Comparison of ENCODE assay signal across 13 cellular contexts in genomic region chr20:50911716-50912115, GRCh38. TPM values are rescaled to one million over a fixed set of nuclear protein-coding genes. Genes with fewer than 3 reads are reported as not detected.
DNase-seq lines count a peak whose midpoint lies in the region; ATAC-seq and TF ChIP-seq lines count a peak whose summit lies in the region.
"Had no signal": no experiment of that assay in that cellular context is flagged by ENCODE, and none has a peak within 500 bp of the region (broad histone marks: within the 10 kb centered on the region; RNA-seq: fewer than 3 reads in every experiment).

No MANE protein-coding gene starts in this region.

- no peak overlapping the region for H3K18ac ChIP-seq in mesenchymal stem cell (ENCODE audit: low read depth in 1 of 2, low read length in 2 of 2)

- no peaks in the 10 kb centered on the region for H3K79me1 ChIP-seq in mesenchymal stem cell (replicated peaks; ENCODE audit: low read length, poor library complexity, severe bottlenecking)

- no peaks in the 10 kb centered on the region for H3K9me3 ChIP-seq in mesenchymal stem cell (ENCODE audit: control insufficient read depth, low read length)

- peak overlapping the region; percentile 43 for H3K27ac Mint-ChIP-seq in T-helper 1 cell treated with Interleukin-12 subunit alpha and Interleukin-12 subunit beta and Interleukin-4 antibody, amounts not matched to agents 30 μg/mL and 1 μg/mL, for 36 hours
- peak overlapping the region; percentile 89 for H3K27ac Mint-ChIP-seq in WTC11
- H3K27ac Mint-ChIP-seq: activated CD4-positive, alpha-beta T cell treated with anti-CD3 and anti-CD28 coated beads, Interleukin-2, amount 10 ng/mL, durations not matched to agents 7 days and 5 days had no signal

- no peak overlapping the region for H3K14ac ChIP-seq in mesenchymal stem cell (ENCODE audit: low read length in 2 of 2)

- H3K9ac ChIP-seq in mesenchymal stem cell (ENCODE audit: low read length), result no peak overlapping the region

- no peak overlapping the region for H2BK120ac ChIP-seq in mesenchymal stem cell (ENCODE audit: low read depth, low read length)

- H3K4me3 ChIP-seq in mesenchymal stem cell (ENCODE audit: insufficient read depth in 1 of 2, low read depth in 1 of 2, low read length in 2 of 2), result peak overlapping the region in 1 of 2 experiments; percentile 30

- H3K4ac ChIP-seq in mesenchymal stem cell (ENCODE audit: low read depth in 1 of 2, low read length in 2 of 2), result no peak overlapping the region

- CTCF ChIA-PET in WTC11 (lab: Charles Lee), result interaction anchor here (0.8 to 1.5 kb wide), 6 partner anchors 12 to 162 kb away, joined by 3 to 6 read pairs (median 3); partner anchors contain the start of genes ADNP and BCAS4

- 97% methylated on average over 1 of the region's 1 CpG for WGBS in mesenchymal stem cell

- H2BK15ac ChIP-seq in mesenchymal stem cell (ENCODE audit: low read depth, poor library complexity, severe bottlenecking), result no peak overlapping the region

- H3K23ac ChIP-seq in mesenchymal stem cell (ENCODE audit: low read length in 2 of 2), result no peak overlapping the region

- no peak overlapping the region for H3K4me3 Mint-ChIP-seq in T-helper 1 cell treated with Interleukin-12 subunit alpha and Interleukin-12 subunit beta and Interleukin-4 antibody, amounts not matched to agents 30 μg/mL and 1 μg/mL, for 36 hours
- H3K4me3 Mint-ChIP-seq in WTC11, result no peak overlapping the region
- H3K4me3 Mint-ChIP-seq: activated CD4-positive, alpha-beta T cell treated with anti-CD3 and anti-CD28 coated beads, Interleukin-2, amount 10 ng/mL, durations not matched to agents 7 days and 5 days had no signal

- no peaks in the 10 kb centered on the region for H3K27me3 ChIP-seq in mesenchymal stem cell (ENCODE audit: control insufficient read depth in 1 of 2, insufficient read depth in 1 of 2, low read length in 2 of 2)

- peak; percentile 52 for ATAC-seq in HG02759 (IDR thresholded peaks at IDR 0.05; ENCODE audit: unreplicated experiment)
- no peak for ATAC-seq in WTC11
- ATAC-seq in omental fat pad (ENCODE audit: low FRiP score), result peak; percentile 20
- ATAC-seq: sciatic nerve had no signal

- no peak for TF ChIP-seq CTCF in WTC11 (IDR thresholded peaks at IDR 0.05)
- TF ChIP-seq CTCF in omental fat pad (IDR thresholded peaks at IDR 0.05), result no peak

- no peaks in the 10 kb centered on the region for H3K27me3 Mint-ChIP-seq in T-helper 1 cell treated with Interleukin-12 subunit alpha and Interleukin-12 subunit beta and Interleukin-4 antibody, amounts not matched to agents 30 μg/mL and 1 μg/mL, for 36 hours (ENCODE audit: low read depth)
- no peaks in the 10 kb centered on the region for H3K27me3 Mint-ChIP-seq in WTC11 (ENCODE audit: low read depth)
- H3K27me3 Mint-ChIP-seq: activated CD4-positive, alpha-beta T cell treated with anti-CD3 and anti-CD28 coated beads, Interleukin-2, amount 10 ng/mL, durations not matched to agents 7 days and 5 days had no signal

- no peak overlapping the region for H2BK5ac ChIP-seq in mesenchymal stem cell (ENCODE audit: low read depth, low read length, poor library complexity, severe bottlenecking)

- intact Hi-C loops in posterior cingulate gyrus (cut with DNase I), result no loop called here

- H2BK12ac ChIP-seq in mesenchymal stem cell (ENCODE audit: low read length in 2 of 2), result no peak overlapping the region

- POLR2A ChIA-PET in WTC11 (lab: Charles Lee), result interaction anchor here (0.6 to 1.4 kb wide), 2 partner anchors 11 to 30 kb away, joined by 3 read pairs; no protein-coding TSS in a partner anchor

- H4K91ac ChIP-seq in mesenchymal stem cell (ENCODE audit: low read length), result no peak overlapping the region

- H3K36me3 ChIP-seq in mesenchymal stem cell (ENCODE audit: control insufficient read depth in 1 of 2, insufficient read depth in 2 of 2, low read depth in 1 of 2, low read length in 2 of 2), result peaks cover 0 to 7% of the 10 kb centered on the region in 2 experiments

- no peak overlapping the region for H2AFZ ChIP-seq in mesenchymal stem cell (ENCODE audit: low read depth, low read length)

- peaks cover 17% of the 10 kb centered on the region for H3K36me3 Mint-ChIP-seq in T-helper 1 cell treated with Interleukin-12 subunit alpha and Interleukin-12 subunit beta and Interleukin-4 antibody, amounts not matched to agents 30 μg/mL and 1 μg/mL, for 36 hours (ENCODE audit: low read depth)
- peaks cover 23% of the 10 kb centered on the region for H3K36me3 Mint-ChIP-seq in WTC11

- no peak overlapping the region for H2AK5ac ChIP-seq in mesenchymal stem cell (ENCODE audit: low read length, severe bottlenecking)

- H3K4me1 Mint-ChIP-seq in T-helper 1 cell treated with Interleukin-12 subunit alpha and Interleukin-12 subunit beta and Interleukin-4 antibody, amounts not matched to agents 30 μg/mL and 1 μg/mL, for 36 hours (ENCODE audit: low read depth), result peaks cover 48% of the 10 kb centered on the region
- H3K4me1 Mint-ChIP-seq in WTC11, result peaks cover 69% of the 10 kb centered on the region

- DNase-seq in T-helper 1 cell (no peak), WTC11 (ENCODE audit: low spot score) (no peak), omental fat pad (ENCODE audit: low spot score) (no peak), cerebellum (ENCODE audit: low spot score) (no peak), posterior cingulate gyrus (no peak), mesenchymal stem cell (no peak)
- DNase-seq: 8988T; activated CD4-positive, alpha-beta T cell treated with anti-CD3 and anti-CD28 coated beads, Interleukin-2, amount 10 ng/mL, durations not matched to agents 7 days and 5 days; mammary epithelial cell had no signal

- H3K9me3 Mint-ChIP-seq in T-helper 1 cell treated with Interleukin-12 subunit alpha and Interleukin-12 subunit beta and Interleukin-4 antibody, amounts not matched to agents 30 μg/mL and 1 μg/mL, for 36 hours, result no peaks in the 10 kb centered on the region
- no peaks in the 10 kb centered on the region for H3K9me3 Mint-ChIP-seq in WTC11
- H3K9me3 Mint-ChIP-seq: activated CD4-positive, alpha-beta T cell treated with anti-CD3 and anti-CD28 coated beads, Interleukin-2, amount 10 ng/mL, durations not matched to agents 7 days and 5 days had no signal

- H3K4me2 ChIP-seq in mesenchymal stem cell (ENCODE audit: low read length, poor library complexity, severe bottlenecking), result no peak overlapping the region

- peaks cover 8% of the 10 kb centered on the region for H3K4me1 ChIP-seq in mesenchymal stem cell (ENCODE audit: control insufficient read depth, insufficient read depth, low read depth, low read length)

- no peak overlapping the region for H3K27ac ChIP-seq in mesenchymal stem cell (ENCODE audit: low read length, poor library complexity, severe bottlenecking)
- H3K27ac ChIP-seq: HL-60 had no signal

- no peak overlapping the region for H4K8ac ChIP-seq in mesenchymal stem cell (ENCODE audit: low read length)

TF ChIP-seq in WTC11, 78 proteins besides CTCF, POLR2A, EP300 and RAD21:
- TF ChIP-seq MXD4 (CRISPR knock-in tag; IDR thresholded peaks at IDR 0.05; ENCODE audit: borderline replicate concordance) (no peak), ZNF121 (CRISPR knock-in tag; IDR thresholded peaks at IDR 0.05) (no peak), ZNF138 (CRISPR knock-in tag; conservative IDR thresholded peaks at IDR 0.05) (no peak), ELF4 (CRISPR knock-in tag; IDR thresholded peaks at IDR 0.05; ENCODE audit: low read depth) (no peak), TEAD1 (CRISPR knock-in tag; IDR thresholded peaks at IDR 0.05) (no peak)
TF ChIP-seq in WTC11: peak in this region for 0.

RNA-seq across cellular contexts. Expression of gene ADNP, which starts 19.5 kb away (rescaled TPM):
- total RNA-seq in WTC11 (2021) (106 to 116 TPM (median 109 TPM) in 3 replicates), omental fat pad (10 to 100 TPM; 42.2 to 65.9 (median 47.3) TPM), cerebellum (84.3 TPM)
- polyA plus RNA-seq in mesenchymal stem cell (2013, experiment 1 of 2), result 47.9 TPM
- polyA plus RNA-seq in mesenchymal stem cell (2013, experiment 2 of 2), result 45.5 TPM

RNA-seq across cellular contexts. Expression of gene DPM1, which starts 46.6 kb away (rescaled TPM):
- total RNA-seq in WTC11 (2021) (50.0 to 57.8 TPM (median 50.4 TPM) in 3 replicates), omental fat pad (10 to 100 TPM; 39.0 to 62.0 (median 49.6) TPM), cerebellum (23.6 TPM)
- 53.8 TPM for polyA plus RNA-seq in mesenchymal stem cell (2013, experiment 1 of 2)
- polyA plus RNA-seq in mesenchymal stem cell (2013, experiment 2 of 2), result 63.4 TPM

RNA-seq across cellular contexts. Expression of gene MOCS3, which starts 46.9 kb away (rescaled TPM):
- 6.0 to 6.7 TPM (median 6.0 TPM) in 3 replicates for total RNA-seq in WTC11 (2021)
- 1 to 10 TPM; 3.3 to 5.5 (median 3.6) TPM for total RNA-seq in omental fat pad
- total RNA-seq in cerebellum, result 5.5 TPM
- 2.5 TPM for polyA plus RNA-seq in mesenchymal stem cell (2013, experiment 1 of 2)
- polyA plus RNA-seq in mesenchymal stem cell (2013, experiment 2 of 2), result 2.5 TPM
